8 cellular contexts compared by ENCODE assay signal in genomic region chr6:71887006-71887743, GRCh38. TPM values are rescaled to one million over a fixed set of nuclear protein-coding genes. Genes with fewer than 3 reads are reported as not detected.
DNase-seq lines count a peak whose midpoint lies in the region; ATAC-seq and TF ChIP-seq lines count a peak whose summit lies in the region.

No MANE protein-coding gene starts in this region.

- H3K36me3 ChIP-seq in esophagus (ENCODE audit: control insufficient read depth in 2 of 2, insufficient read depth in 2 of 2, low read length in 1 of 2), result no peaks in the 10 kb centered on the region
- H3K36me3 ChIP-seq in CD8-positive, alpha-beta memory T cell (ENCODE audit: insufficient read depth, low read length), result no peaks in the 10 kb centered on the region

- DNase-seq in GM12865 (ENCODE audit: low read depth) (no peak), retinal pigment epithelial cell (ENCODE audit: low read depth) (no peak), immature natural killer cell (no peak), SHP77 (lab: John Stamatoyannopoulos, UW) (no peak)
- DNase-seq in CD8-positive, alpha-beta memory T cell, result no peak
- no peak for DNase-seq in stimulated activated CD8-positive, alpha-beta memory T cell treated with anti-CD3 and anti-CD28 coated beads, Interleukin-4, amount 100 ng/mL, for 48 hours

- peaks cover 0 to 6% of the 10 kb centered on the region in 2 donors for H3K4me1 ChIP-seq in esophagus (ENCODE audit: control insufficient read depth in 2 of 2, insufficient read depth in 2 of 2, low read length in 1 of 2)
- H3K4me1 ChIP-seq in CD8-positive, alpha-beta memory T cell (ENCODE audit: insufficient read depth, low read length), result no peaks in the 10 kb centered on the region

- peaks cover 0 to 3% of the 10 kb centered on the region in 2 donors for H3K9me3 ChIP-seq in esophagus (ENCODE audit: control insufficient read depth in 2 of 2, insufficient read depth in 1 of 2, low read depth in 1 of 2, low read length in 1 of 2)
- H3K9me3 ChIP-seq in CD8-positive, alpha-beta memory T cell (ENCODE audit: low read length), result no peaks in the 10 kb centered on the region

- no peak overlapping the region for H3K4me3 Mint-ChIP-seq in immature natural killer cell
- H3K4me3 Mint-ChIP-seq in CD8-positive, alpha-beta memory T cell, result no peak overlapping the region

- WGBS in esophagus, 2 donors, result 4 to 8% methylated on average over 28 to 29 of the region's 29 CpGs

- H3K4me1 Mint-ChIP-seq in immature natural killer cell, result no peaks in the 10 kb centered on the region
- peaks cover 3 to 7% (median 3%) of the 10 kb centered on the region in 3 donors for H3K4me1 Mint-ChIP-seq in CD8-positive, alpha-beta memory T cell

- peak overlapping the region; percentile 47 for H3K4me3 ChIP-seq in GM12865 (ENCODE audit: low read depth, low read length)
- H3K4me3 ChIP-seq in esophagus (ENCODE audit: low read depth in 1 of 2, low read length in 2 of 2), result peak overlapping the region; percentile 10 to 42
- H3K4me3 ChIP-seq in retinal pigment epithelial cell (ENCODE audit: low read length), result peak overlapping the region; percentile 75
- no peak overlapping the region for H3K4me3 ChIP-seq in CD8-positive, alpha-beta memory T cell (ENCODE audit: low read length)

- CTCF ChIA-PET in CD8-positive, alpha-beta memory T cell (lab: Charles Lee), result no interaction called here

- no peak overlapping the region for H3K27ac Mint-ChIP-seq in immature natural killer cell
- H3K27ac Mint-ChIP-seq in CD8-positive, alpha-beta memory T cell, result no peak overlapping the region

- peaks cover 3 to 17% (median 9%) of the 10 kb centered on the region in 3 donors for H3K27me3 Mint-ChIP-seq in immature natural killer cell (ENCODE audit: low read depth in 3 of 3)
- peaks cover 25 to 29% of the 10 kb centered on the region in 2 donors for H3K27me3 Mint-ChIP-seq in CD8-positive, alpha-beta memory T cell

- POLR2A ChIA-PET in CD8-positive, alpha-beta memory T cell (lab: Charles Lee), result no interaction called here

- ATAC-seq in HG03460 (IDR thresholded peaks at IDR 0.05; ENCODE audit: unreplicated experiment), result peak; percentile 21

- no peak overlapping the region for H3K27ac ChIP-seq in esophagus (ENCODE audit: low read depth in 2 of 2, low read length in 1 of 2)
- no peak overlapping the region for H3K27ac ChIP-seq in CD8-positive, alpha-beta memory T cell (ENCODE audit: low read depth, low read length)

- TF ChIP-seq CTCF in GM12865 (IDR thresholded peaks at IDR 0.05; ENCODE audit: insufficient read depth, low read depth, low read length, missing control alignments) (no peak), retinal pigment epithelial cell (conservative IDR thresholded peaks at IDR 0.05; ENCODE audit: low read depth, low read length) (no peak)

- peaks cover 7 to 36% (median 13%) of the 10 kb centered on the region in 6 donors for H3K9me3 Mint-ChIP-seq in immature natural killer cell
- peaks cover 0 to 11% (median 6%) of the 10 kb centered on the region in 5 donors for H3K9me3 Mint-ChIP-seq in CD8-positive, alpha-beta memory T cell

- peaks cover 0 to 6% of the 10 kb centered on the region in 2 donors for H3K27me3 ChIP-seq in esophagus (ENCODE audit: control insufficient read depth in 1 of 2, insufficient read depth in 2 of 2, low read length in 2 of 2)
- no peaks in the 10 kb centered on the region for H3K27me3 ChIP-seq in CD8-positive, alpha-beta memory T cell (ENCODE audit: insufficient read depth, low read length, poor library complexity, severe bottlenecking)

- H3K36me3 Mint-ChIP-seq in immature natural killer cell, result peaks cover 0 to 4% (median 3%) of the 10 kb centered on the region in 3 donors
- peaks cover 0 to 6% (median 5%) of the 10 kb centered on the region in 3 donors for H3K36me3 Mint-ChIP-seq in CD8-positive, alpha-beta memory T cell

RNA-seq across cellular contexts. Expression of gene RIMS1, which starts 0.8 kb away (rescaled TPM):
- polyA plus RNA-seq in esophagus, result 1 to 10 TPM in 1 of 2 donors, under 1 TPM in 1; 0.45 to 1.0 TPM
- not detected for polyA plus RNA-seq in immature natural killer cell
- total RNA-seq in CD8-positive, alpha-beta memory T cell, result not detected
- not detected for polyA plus RNA-seq in CD8-positive, alpha-beta memory T cell
